19 cellular contexts compared by ENCODE assay signal in genomic region chr16:1144476-1145382, GRCh38. TPM values are rescaled to one million over a fixed set of nuclear protein-coding genes. Genes with fewer than 3 reads are reported as not detected.
DNase-seq lines count a peak whose midpoint lies in the region; ATAC-seq and TF ChIP-seq lines count a peak whose summit lies in the region.
"Had no signal": no experiment of that assay in that cellular context is flagged by ENCODE, and none has a peak within 500 bp of the region (broad histone marks: within the 10 kb centered on the region; RNA-seq: fewer than 3 reads in every experiment).

No MANE protein-coding gene starts in this region.

- no peak overlapping the region for H3K14ac ChIP-seq in mesenchymal stem cell (ENCODE audit: low read length in 2 of 2)

- no peaks in the 10 kb centered on the region for H3K9me3 ChIP-seq in Panc1 (ENCODE audit: control insufficient read depth, insufficient read depth, low read depth, low read length)
- peaks cover 3% of the 10 kb centered on the region for H3K9me3 ChIP-seq in mesenchymal stem cell (ENCODE audit: control insufficient read depth, low read length)
- no peaks in the 10 kb centered on the region for H3K9me3 ChIP-seq in aorta (ENCODE audit: control insufficient read depth, low read length)
- H3K9me3 ChIP-seq: Caco-2, SK-N-SH had no signal

- H3K4me2 ChIP-seq in mesenchymal stem cell (ENCODE audit: low read length, poor library complexity, severe bottlenecking) = peak overlapping the region; percentile 45
- H3K4me2 ChIP-seq: SK-N-SH had no signal

- 86% methylated on average over 46 of the region's 46 CpGs for WGBS in mesenchymal stem cell
- WGBS in aorta, 2 donors = 80 to 82% methylated on average over 46 of the region's 46 CpGs

- POLR2A ChIA-PET in Panc1 (lab: Charles Lee) = no interaction called here

- TF ChIP-seq POLR2A in erythroblast (IDR thresholded peaks at IDR 0.05; ENCODE audit: low read length) = no peak

- H2BK12ac ChIP-seq in mesenchymal stem cell (ENCODE audit: low read length in 2 of 2) = no peak overlapping the region

- H3K79me1 ChIP-seq in mesenchymal stem cell (replicated peaks; ENCODE audit: low read length, poor library complexity, severe bottlenecking) = no peaks in the 10 kb centered on the region

- CTCF ChIA-PET in Panc1 (lab: Charles Lee) = interaction anchor here (0.5 kb wide), 1 partner anchor 341 kb away, joined by 6 read pairs; no protein-coding TSS in a partner anchor

- in situ Hi-C loops in Panc1 (cut with HindIII; ENCODE audit: low pct_unique_long_range_greater_than_20kb, low sequenced_read_pairs) = no loop called here

- H2BK120ac ChIP-seq in mesenchymal stem cell (ENCODE audit: low read depth, low read length) = no peak overlapping the region

- H2BK15ac ChIP-seq in mesenchymal stem cell (ENCODE audit: low read depth, poor library complexity, severe bottlenecking) = no peak overlapping the region

- no peak overlapping the region for H3K4ac ChIP-seq in mesenchymal stem cell (ENCODE audit: low read depth in 1 of 2, low read length in 2 of 2)

- no peak overlapping the region for H3K23ac ChIP-seq in mesenchymal stem cell (ENCODE audit: low read length in 2 of 2)

- TF ChIP-seq CTCF in Panc1 (IDR thresholded peaks at IDR 0.05) = no peak

- no peak overlapping the region for H4K91ac ChIP-seq in mesenchymal stem cell (ENCODE audit: low read length)

- no peak overlapping the region for H3K4me3 ChIP-seq in Panc1 (ENCODE audit: low read depth in 2 of 2, low read length in 2 of 2)
- H3K4me3 ChIP-seq in mesenchymal stem cell (ENCODE audit: insufficient read depth in 1 of 2, low read depth in 1 of 2, low read length in 2 of 2) = peak overlapping the region in 1 of 2 experiments; percentile 18
- no peak overlapping the region for H3K4me3 ChIP-seq in aorta (ENCODE audit: low read length in 2 of 2)
- H3K4me3 ChIP-seq: K562 had no signal

- no peak overlapping the region for H3K27ac ChIP-seq in Panc1 (ENCODE audit: low read length)
- no peak overlapping the region for H3K27ac ChIP-seq in mesenchymal stem cell (ENCODE audit: low read length, poor library complexity, severe bottlenecking)
- H3K27ac ChIP-seq in aorta (ENCODE audit: low read depth in 1 of 2, low read length in 2 of 2) = no peak overlapping the region

- H3K27me3 ChIP-seq in Panc1 (ENCODE audit: control insufficient read depth, insufficient read depth, low read length) (no peaks in the 10 kb centered on the region), mesenchymal stem cell (ENCODE audit: control insufficient read depth in 1 of 2, insufficient read depth in 1 of 2, low read length in 2 of 2) (peaks cover 49 to 76% of the 10 kb centered on the region in 2 experiments), aorta (ENCODE audit: control insufficient read depth in 1 of 2, insufficient read depth in 2 of 2, low read length in 1 of 2) (no peaks in the 10 kb centered on the region)

- BruUV-seq in Panc1 (replicated peaks; lab: Mats Ljungman, UMichigan) = no TSS peak

- intact Hi-C loops in Panc1 (cut with micrococcal nuclease; ENCODE audit: unreplicated experiment) = no loop called here
- intact Hi-C loops in aorta (cut with DNase I) = no loop called here

- H3K18ac ChIP-seq in mesenchymal stem cell (ENCODE audit: low read depth in 1 of 2, low read length in 2 of 2) = no peak overlapping the region

- H3K36me3 ChIP-seq in Panc1 (ENCODE audit: control insufficient read depth, insufficient read depth, low read length) (no peaks in the 10 kb centered on the region), mesenchymal stem cell (ENCODE audit: control insufficient read depth in 1 of 2, insufficient read depth in 2 of 2, low read depth in 1 of 2, low read length in 2 of 2) (no peaks in the 10 kb centered on the region), aorta (ENCODE audit: control insufficient read depth in 1 of 2, insufficient read depth in 2 of 2, low read length in 1 of 2) (no peaks in the 10 kb centered on the region)

- ATAC-seq in Panc1 = peak; percentile 23; the same call in 1 of the 2 replicates
- peak; percentile 21 for ATAC-seq in aorta (ENCODE audit: low FRiP score)
- ATAC-seq in stimulated activated naive CD8-positive, alpha-beta T cell treated with anti-CD3 and anti-CD28 coated beads, Interleukin-15, Interleukin-2, amounts not matched to agents 100 U/mL and 50 U/mL, for 24 hours = no peak
- ATAC-seq: HCT116, PC-3 had no signal

- H2AFZ ChIP-seq in mesenchymal stem cell (ENCODE audit: low read depth, low read length) = no peak overlapping the region

- H2AK5ac ChIP-seq in mesenchymal stem cell (ENCODE audit: low read length, severe bottlenecking) = no peak overlapping the region

- H3K4me1 ChIP-seq in Panc1 (ENCODE audit: control insufficient read depth, insufficient read depth, low read length) (peaks cover 8% of the 10 kb centered on the region), mesenchymal stem cell (ENCODE audit: control insufficient read depth, insufficient read depth, low read depth, low read length) (peaks cover 23% of the 10 kb centered on the region), aorta (ENCODE audit: control insufficient read depth in 1 of 2, insufficient read depth in 2 of 2, low read length in 2 of 2) (no peaks in the 10 kb centered on the region)
- H3K4me1 ChIP-seq: Caco-2 had no signal

- H2BK5ac ChIP-seq in mesenchymal stem cell (ENCODE audit: low read depth, low read length, poor library complexity, severe bottlenecking) = no peak overlapping the region

- H4K8ac ChIP-seq in mesenchymal stem cell (ENCODE audit: low read length) = no peak overlapping the region

- peak; percentile 66 for DNase-seq in NCI-H748 (lab: John Stamatoyannopoulos, UW; ENCODE audit: unreplicated experiment)
- no peak for DNase-seq in NCI-H748 treated with DMSO at 0.1 percent for 48 hours (lab: John Stamatoyannopoulos, UW)
- no peak for DNase-seq in Panc1 (ENCODE audit: low read depth, low spot score)
- no peak for DNase-seq in mesenchymal stem cell
- no peak for DNase-seq in aorta
- DNase-seq in stimulated activated naive CD8-positive, alpha-beta T cell treated with anti-CD3 and anti-CD28 coated beads, Interleukin-15, Interleukin-2, amounts not matched to agents 100 U/mL and 50 U/mL, for 24 hours = no peak
- no peak for DNase-seq in NCI-H345 (lab: John Stamatoyannopoulos, UW)
- DNase-seq in erythroblast (lab: John Stamatoyannopoulos, UW) = no peak
- DNase-seq: Caco-2, GDM1, NCI-H1694 treated with DMSO at 0.1 percent for 48 hours, NCI-H2171, NCI-H510A, PC-3, Right ventricle myocardium superior, SK-N-SH had no signal

- no peak overlapping the region for H3K9ac ChIP-seq in mesenchymal stem cell (ENCODE audit: low read length)
- H3K9ac ChIP-seq: SK-N-SH had no signal

RNA-seq across cellular contexts. Expression of gene CACNA1H, which starts 8.2 kb away (rescaled TPM):
- total RNA-seq in Panc1 (2021; ENCODE audit: unreplicated experiment) (31.1 TPM), aorta (10 to 100 TPM in 1 of 2 donors, 1 to 10 TPM in 1; 8.9 to 17.8 TPM)
- 40.3 TPM for polyA plus RNA-seq in Panc1 (2012; ENCODE audit: insufficient read length)
- polyA plus RNA-seq in mesenchymal stem cell (2013, experiment 1 of 2) = 1.2 TPM
- polyA plus RNA-seq in mesenchymal stem cell (2013, experiment 2 of 2) = 1.1 TPM
- 10 to 100 TPM in 1 of 2 donors, 1 to 10 TPM in 1; 1.3 to 10.7 TPM for polyA plus RNA-seq in aorta
- polyA plus RNA-seq: CD14-positive monocyte, SK-N-SH had no signal

RNA-seq across cellular contexts. Expression of gene C1QTNF8, which starts 48.7 kb away (rescaled TPM):
- 0.39 TPM for total RNA-seq in Panc1 (2021; ENCODE audit: unreplicated experiment)
- 0.63 TPM for polyA plus RNA-seq in Panc1 (2012; ENCODE audit: insufficient read length)
- polyA plus RNA-seq in mesenchymal stem cell (2013, experiment 1 of 2) = not detected
- polyA plus RNA-seq in mesenchymal stem cell (2013, experiment 2 of 2) = not detected
- 1 to 10 TPM in 1 of 2 donors, not detected in 1; 1.4 TPM for total RNA-seq in aorta
- 1 to 10 TPM in 1 of 2 donors, not detected in 1; 1.2 TPM for polyA plus RNA-seq in aorta
- total RNA-seq: Caco-2, K562, PC-3 had no signal
- polyA plus RNA-seq: CD14-positive monocyte, K562, SK-N-SH had no signal
